13 cellular contexts compared by ENCODE assay signal in genomic region chr4:105305019-105305836, GRCh38.
DNase-seq lines count a peak whose midpoint lies in the region; ATAC-seq and TF ChIP-seq lines count a peak whose summit lies in the region.
"Had no signal": no experiment of that assay in that cellular context is flagged by ENCODE, and none has a peak within 500 bp of the region (broad histone marks: within the 10 kb centered on the region; RNA-seq: fewer than 3 reads in every experiment).

No MANE protein-coding gene starts in this region.

- no peaks in the 10 kb centered on the region for H3K27me3 ChIP-seq in A673 (replicated peaks; ENCODE audit: insufficient read depth, low read depth, low read length, poor library complexity)
- H3K27me3 ChIP-seq: pancreas, uterus had no signal

- H3K4me3 ChIP-seq in A673 (ENCODE audit: low read depth, low read length, poor library complexity, severe bottlenecking): no peak overlapping the region
- H3K4me3 ChIP-seq: pancreas, uterus had no signal

- peak overlapping the region; percentile 93 for H3K27ac Mint-ChIP-seq in activated naive CD8-positive, alpha-beta T cell treated with anti-CD3 and anti-CD28 coated beads for 36 hours

- H3K4me1 ChIP-seq in A673 (ENCODE audit: insufficient read depth, low read length, poor library complexity, severe bottlenecking): no peaks in the 10 kb centered on the region
- H3K4me1 ChIP-seq: pancreas, uterus had no signal

- H3K9me3 Mint-ChIP-seq in activated naive CD8-positive, alpha-beta T cell treated with anti-CD3 and anti-CD28 coated beads for 36 hours: peaks cover 41% of the 10 kb centered on the region

- no peak for TF ChIP-seq CTCF in A673 (conservative IDR thresholded peaks at IDR 0.05; ENCODE audit: low read depth, low read length)

- H3K36me3 ChIP-seq in A673 (ENCODE audit: insufficient read depth, low read length, poor library complexity, severe bottlenecking): no peaks in the 10 kb centered on the region
- H3K36me3 ChIP-seq: pancreas, uterus had no signal

- CTCF ChIA-PET in A673 (lab: Charles Lee): interaction anchor here (0.6 kb wide), 1 partner anchor 403 kb away, joined by 4 read pairs; the partner anchor contains the start of gene INTS12

- H3K36me3 Mint-ChIP-seq in activated naive CD8-positive, alpha-beta T cell treated with anti-CD3 and anti-CD28 coated beads for 36 hours: peaks cover 38% of the 10 kb centered on the region

- POLR2A ChIA-PET in A673 (lab: Charles Lee; ENCODE audit: low non-redundant PET): no interaction called here

- ATAC-seq in activated CD4-positive, CD25-positive, alpha-beta regulatory T cell treated with anti-CD3 and anti-CD28 coated beads, Interleukin-2, amount 50 U/mL, for 24 hours: peak; percentile 18 to 19
- ATAC-seq in GM21576 (IDR thresholded peaks at IDR 0.05; ENCODE audit: unreplicated experiment) (peak; percentile 43), HG03342 (IDR thresholded peaks at IDR 0.05; ENCODE audit: unreplicated experiment) (peak; percentile 35)
- ATAC-seq: left colon, pancreas had no signal

- no peak for DNase-seq in activated CD4-positive, CD25-positive, alpha-beta regulatory T cell treated with anti-CD3 and anti-CD28 coated beads, Interleukin-2, amount 50 U/mL, for 72 hours
- DNase-seq in activated naive CD8-positive, alpha-beta T cell treated with anti-CD3 and anti-CD28 coated beads for 36 hours: no peak
- DNase-seq in DMS153 treated with DMSO at 0.1 percent for 48 hours (lab: John Stamatoyannopoulos, UW; ENCODE audit: unreplicated experiment) (no peak), SKM-1 (lab: John Stamatoyannopoulos, UW; ENCODE audit: unreplicated experiment) (no peak), A673 (ENCODE audit: low spot score) (no peak)
- DNase-seq: activated CD4-positive, alpha-beta T cell treated with anti-CD3 and anti-CD28 coated beads, Interleukin-2, amount 10 ng/mL, durations not matched to agents 7 days and 5 days; left colon; NCI-H1092 treated with DMSO at 0.1 percent for 48 hours; pancreas; uterus had no signal

- intact Hi-C loops in A673 (cut with micrococcal nuclease; ENCODE audit: unreplicated experiment): no loop called here

- H3K9me3 ChIP-seq in A673 (ENCODE audit: low read depth, low read length, poor library complexity, severe bottlenecking): peaks cover 7% of the 10 kb centered on the region
- H3K9me3 ChIP-seq: pancreas had no signal

- H3K27me3 Mint-ChIP-seq in activated naive CD8-positive, alpha-beta T cell treated with anti-CD3 and anti-CD28 coated beads for 36 hours: no peaks in the 10 kb centered on the region
- H3K27me3 Mint-ChIP-seq: activated CD4-positive, alpha-beta T cell treated with anti-CD3 and anti-CD28 coated beads, Interleukin-2, amount 10 ng/mL, durations not matched to agents 7 days and 5 days had no signal

- no peak overlapping the region for H3K27ac ChIP-seq in A673 (ENCODE audit: low read depth, low read length, poor library complexity, severe bottlenecking)
- H3K27ac ChIP-seq: pancreas, uterus had no signal

- H3K4me3 Mint-ChIP-seq in activated naive CD8-positive, alpha-beta T cell treated with anti-CD3 and anti-CD28 coated beads for 36 hours: no peak overlapping the region
- H3K4me3 Mint-ChIP-seq: activated CD4-positive, alpha-beta T cell treated with anti-CD3 and anti-CD28 coated beads, Interleukin-2, amount 10 ng/mL, durations not matched to agents 7 days and 5 days had no signal

- no TSS peak for BruUV-seq in A673 (replicated peaks; lab: Mats Ljungman, UMichigan)

- peaks cover 22% of the 10 kb centered on the region for H3K4me1 Mint-ChIP-seq in activated naive CD8-positive, alpha-beta T cell treated with anti-CD3 and anti-CD28 coated beads for 36 hours
